ENCODE assay signal across 26 cellular contexts in the genomic region with DNA sequence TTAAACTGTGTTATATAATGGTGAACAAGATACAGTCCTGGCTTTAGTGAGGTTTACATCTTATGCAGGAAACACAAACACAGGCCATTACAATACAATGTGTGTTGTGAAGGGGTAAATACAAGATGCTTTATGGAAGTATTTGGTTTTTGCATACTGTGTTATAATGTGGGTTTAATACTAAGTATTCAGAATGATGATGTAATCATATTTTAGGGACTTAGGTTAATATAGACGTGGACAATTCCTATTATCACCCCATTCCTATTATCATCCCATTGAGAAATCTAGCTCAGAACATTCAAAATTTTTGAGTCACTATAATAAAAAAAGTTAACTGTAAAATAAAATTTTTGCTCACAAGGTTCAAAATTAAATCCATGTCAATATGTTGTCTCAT. TPM values are rescaled to one million over a fixed set of nuclear protein-coding genes. Genes with fewer than 3 reads are reported as not detected.
DNase-seq lines count a peak whose midpoint lies in the region; ATAC-seq, FAIRE-seq and TF ChIP-seq lines count a peak whose summit lies in the region.
"Had no signal": no experiment of that assay in that cellular context is flagged by ENCODE, and none has a peak within 500 bp of the region (broad histone marks: within the 10 kb centered on the region; RNA-seq: fewer than 3 reads in every experiment).

No MANE protein-coding gene starts in this region.

- H3K23ac ChIP-seq in IMR-90 (ENCODE audit: low read depth, low read length), result no peak overlapping the region

- no peak overlapping the region for H4K91ac ChIP-seq in IMR-90 (ENCODE audit: insufficient read depth, low read depth, low read length)

- no peak overlapping the region for H2BK15ac ChIP-seq in IMR-90 (ENCODE audit: low read depth, low read length)

- H3K27ac ChIP-seq in HepG2 (ENCODE audit: extremely low read length, insufficient read depth, low read length) (no peak overlapping the region), right lobe of liver (no peak overlapping the region), IMR-90 (ENCODE audit: insufficient read depth, low read length) (no peak overlapping the region), kidney (ENCODE audit: low read depth in 2 of 2, low read length in 2 of 2) (no peak overlapping the region)
- H3K27ac ChIP-seq: 22Rv1; BLaER1 treated with 17β-estradiol and CSF1 and Interleukin-3, amounts not matched to agents 10 nM and 100 nM; GM23248 had no signal

- H4K5ac ChIP-seq in IMR-90 (ENCODE audit: low read depth, low read length), result no peak overlapping the region

- H3K27me3 ChIP-seq in HepG2 (ENCODE audit: control insufficient read depth in 1 of 2, insufficient read depth in 2 of 2, low read length in 2 of 2) (no peaks in the 10 kb centered on the region), right lobe of liver (no peaks in the 10 kb centered on the region), IMR-90 (ENCODE audit: control insufficient read depth, insufficient read depth, low read length) (no peaks in the 10 kb centered on the region)
- H3K27me3 ChIP-seq: BE2C; BLaER1 treated with 17β-estradiol and CSF1 and Interleukin-3, amounts not matched to agents 10 nM and 100 nM had no signal

- H3K14ac ChIP-seq in IMR-90 (replicated peaks; ENCODE audit: low read depth, low read length), result no peak overlapping the region

- no peak overlapping the region for H3K4ac ChIP-seq in IMR-90 (ENCODE audit: low read depth, low read length)

- no peak overlapping the region for H2BK5ac ChIP-seq in IMR-90 (ENCODE audit: low read depth, low read length, poor library complexity, severe bottlenecking)

- no peak for ATAC-seq in HepG2
- ATAC-seq in right lobe of liver, result no peak
- no peak for ATAC-seq in IMR-90 (ENCODE audit: low read depth)
- ATAC-seq in GM21447 (IDR thresholded peaks at IDR 0.05; ENCODE audit: unreplicated experiment), result no peak
- no peak for ATAC-seq in GM21619 (IDR thresholded peaks at IDR 0.05; ENCODE audit: unreplicated experiment)
- ATAC-seq in Right ventricle myocardium inferior, result no peak

- no peak for FAIRE-seq in HepG2 (lab: Jason Lieb, UNC)
- peak; percentile 3 for FAIRE-seq in kidney (lab: Jason Lieb, UNC)
- FAIRE-seq: A204.1, GM18507, H1 had no signal

- H4K8ac ChIP-seq in IMR-90 (ENCODE audit: low read depth in 2 of 2, low read length in 2 of 2), result no peak overlapping the region

- in situ Hi-C loops in HepG2 (cut with HindIII; ENCODE audit: extremely low pct_ligation_motif_present, low pct_unique_long_range_greater_than_20kb), result no loop called here
- in situ Hi-C loops in IMR-90 (cut with MboI; ENCODE audit: low sequenced_read_pairs), result no loop called here

- no peak overlapping the region for H3K18ac ChIP-seq in IMR-90 (ENCODE audit: low read depth, low read length)

- no peaks in the 10 kb centered on the region for H3K36me3 ChIP-seq in HepG2 (replicated peaks in 1 of 2; ENCODE audit: control insufficient read depth in 1 of 2, insufficient read depth in 2 of 2, low read length in 2 of 2)
- peaks cover 0 to 36% (median 14%) of the 10 kb centered on the region in 4 donors for H3K36me3 ChIP-seq in right lobe of liver
- H3K36me3 ChIP-seq in IMR-90 (ENCODE audit: control insufficient read depth, insufficient read depth, low read length), result peaks cover 1% of the 10 kb centered on the region; the same call in 1 of the 2 replicates
- H3K36me3 ChIP-seq in kidney (ENCODE audit: control insufficient read depth in 1 of 2, insufficient read depth in 2 of 2, low read length in 2 of 2), result peaks cover 10 to 17% of the 10 kb centered on the region in 2 donors
- H3K36me3 ChIP-seq: BE2C had no signal

- H3K4me3 ChIP-seq in HepG2 (replicated peaks in 1 of 3; ENCODE audit: insufficient read depth in 1 of 3, low read depth in 2 of 3, low read length in 3 of 3) (no peak overlapping the region), right lobe of liver (no peak overlapping the region), IMR-90 (ENCODE audit: insufficient read depth, low read depth, low read length) (no peak overlapping the region), kidney (ENCODE audit: low read length in 2 of 2) (no peak overlapping the region)
- H3K4me3 ChIP-seq: BLaER1 treated with 17β-estradiol and CSF1 and Interleukin-3, amounts not matched to agents 10 nM and 100 nM; GM23248 had no signal

- H3K56ac ChIP-seq in IMR-90 (ENCODE audit: extremely low read depth, insufficient read depth, low read length), result no peak overlapping the region

- dilution Hi-C loops in IMR-90 (cut with HindIII; ENCODE audit: low sequenced_read_pairs, unreplicated experiment), result no loop called here

- TF ChIP-seq EP300 in HepG2 (IDR thresholded peaks at IDR 0.05; ENCODE audit: low read depth in 2 of 2, low read length in 2 of 2) (no peak), HepG2 (CRISPR knock-in tag; IDR thresholded peaks at IDR 0.05; ENCODE audit: borderline replicate concordance) (no peak)

- no peaks in the 10 kb centered on the region for H3K79me1 ChIP-seq in IMR-90 (ENCODE audit: low read depth in 1 of 2, low read length in 2 of 2)

- H3K9ac ChIP-seq in HepG2 (ENCODE audit: insufficient read depth, low read depth, low read length) (no peak overlapping the region), IMR-90 (ENCODE audit: low read depth, low read length) (no peak overlapping the region), kidney (ENCODE audit: low read length in 2 of 2) (no peak overlapping the region)
- H3K9ac ChIP-seq: BLaER1 treated with 17β-estradiol and CSF1 and Interleukin-3, amounts not matched to agents 10 nM and 100 nM; GM23248 had no signal

- no peaks in the 10 kb centered on the region for H3K9me3 ChIP-seq in HepG2 (ENCODE audit: low read length)
- H3K9me3 ChIP-seq in right lobe of liver, result no peaks in the 10 kb centered on the region
- no peaks in the 10 kb centered on the region for H3K9me3 ChIP-seq in IMR-90 (ENCODE audit: control insufficient read depth, insufficient read depth, low read length)
- H3K9me3 ChIP-seq in kidney (ENCODE audit: control insufficient read depth in 1 of 2, low read length in 2 of 2), result no peaks in the 10 kb centered on the region
- H3K9me3 ChIP-seq: BE2C; BLaER1 treated with 17β-estradiol and CSF1 and Interleukin-3, amounts not matched to agents 10 nM and 100 nM had no signal

- CTCF ChIA-PET in HepG2 (lab: Yijun Ruan, JAX; ENCODE audit: low intra/inter-chr PET ratio, low total read pairs), result no interaction called here
- CTCF ChIA-PET in IMR-90 (lab: Yijun Ruan, JAX), result interaction anchor here (1.0 to 1.5 kb wide), 3 partner anchors 9 to 17 kb away, joined by 3 to 5 read pairs (median 4); no protein-coding TSS in a partner anchor

- DNase-seq in HepG2 (ENCODE audit: low spot score) (no peak), right lobe of liver (no peak), IMR-90 (no peak), kidney (no peak), Right ventricle myocardium inferior (ENCODE audit: missing footprints) (no peak)
- DNase-seq: ACHN; AML-193; BE2C; CD4-positive, alpha-beta T cell; CD8-positive, alpha-beta memory T cell; DMS53; DMS79 treated with DMSO at 0.1 percent for 48 hours; GF-D8; GM23248; H7; HCEC 1CT had no signal

- TF ChIP-seq CTCF in HepG2 (CRISPR knock-in tag; IDR thresholded peaks at IDR 0.05) (no peak), right lobe of liver (IDR thresholded peaks at IDR 0.05) (no peak), IMR-90 (conservative IDR thresholded peaks at IDR 0.05; ENCODE audit: low read depth, low read length) (no peak), kidney (IDR thresholded peaks at IDR 0.05; ENCODE audit: borderline replicate concordance, extremely low read depth, insufficient read depth) (no peak)

- no peak overlapping the region for H2BK120ac ChIP-seq in IMR-90 (ENCODE audit: low read depth, low read length)

- TF ChIP-seq POLR2A in HepG2 (IDR thresholded peaks at IDR 0.05; ENCODE audit: insufficient read depth in 1 of 2, low read depth in 2 of 2, low read length in 2 of 2) (no peak), right lobe of liver (IDR thresholded peaks at IDR 0.05) (no peak), IMR-90 (IDR thresholded peaks at IDR 0.05; ENCODE audit: low read depth, low read length) (no peak)

- TF ChIP-seq RAD21 in HepG2 (CRISPR knock-in tag; IDR thresholded peaks at IDR 0.05) (no peak), IMR-90 (IDR thresholded peaks at IDR 0.05; ENCODE audit: low read length) (no peak)

- H3K79me2 ChIP-seq in HepG2 (ENCODE audit: insufficient read depth, low read length), result no peaks in the 10 kb centered on the region

- no peak overlapping the region for H2BK20ac ChIP-seq in IMR-90 (ENCODE audit: low read depth, low read length)

- POLR2A ChIA-PET in HepG2 (lab: Yijun Ruan, JAX) (no interaction called here), IMR-90 (lab: Charles Lee; ENCODE audit: unreplicated experiment) (no interaction called here)

- intact Hi-C loops in HepG2 (cut with micrococcal nuclease; ENCODE audit: unreplicated experiment), result no loop called here
- intact Hi-C loops in right lobe of liver (cut with DNase I), result no loop called here
- intact Hi-C loops in IMR-90 (cut with micrococcal nuclease), result no loop called here
- intact Hi-C loops in kidney (cut with DNase I), result no loop called here
- intact Hi-C loops in Right ventricle myocardium inferior (cut with DNase I), result no loop called here

- no peak overlapping the region for H2AK9ac ChIP-seq in IMR-90 (replicated peaks; ENCODE audit: low read depth, low read length, poor library complexity)

- no peak overlapping the region for H2AK5ac ChIP-seq in IMR-90 (ENCODE audit: low read depth, low read length)

- H3K4me2 ChIP-seq in HepG2 (ENCODE audit: low read depth, low read length) (no peak overlapping the region), IMR-90 (ENCODE audit: low read depth, low read length) (no peak overlapping the region)
- H3K4me2 ChIP-seq: BLaER1 treated with 17β-estradiol and CSF1 and Interleukin-3, amounts not matched to agents 10 nM and 100 nM had no signal

- no TSS peak for BruUV-seq in HepG2 (replicated peaks; lab: Mats Ljungman, UMichigan)
- no TSS peak for BruUV-seq in IMR-90 (replicated peaks; lab: Mats Ljungman, UMichigan)

- H3K9me1 ChIP-seq in IMR-90 (ENCODE audit: insufficient read depth, low read length), result no peaks in the 10 kb centered on the region

- H4K20me1 ChIP-seq in HepG2 (ENCODE audit: insufficient read depth, low read length) (no peaks in the 10 kb centered on the region), IMR-90 (ENCODE audit: insufficient read depth, low read length) (no peaks in the 10 kb centered on the region)
- H4K20me1 ChIP-seq: BLaER1 treated with 17β-estradiol and CSF1 and Interleukin-3, amounts not matched to agents 10 nM and 100 nM had no signal

- H2AFZ ChIP-seq in HepG2 (ENCODE audit: low read length) (no peak overlapping the region), IMR-90 (replicated peaks; ENCODE audit: low read length, poor library complexity) (no peak overlapping the region)
- H2AFZ ChIP-seq: GM23248 had no signal

- WGBS in HepG2 (ENCODE audit: low lambda C conversion rate), result 92% methylated on average over 1 of the region's 1 CpG
- WGBS in right lobe of liver (ENCODE audit: insufficient coverage, low coverage, low lambda C conversion rate, missing lambda C conversion rate), result 83% methylated on average over 1 of the region's 1 CpG
- WGBS in IMR-90 (ENCODE audit: extremely low coverage in 2 of 2, insufficient read length in 1 of 2), 2 experiments, result no CpG with 5 or more reads among the region's 1 CpG

- H3K4me1 ChIP-seq in HepG2 (ENCODE audit: insufficient read depth, low read length) (no peaks in the 10 kb centered on the region), right lobe of liver (no peaks in the 10 kb centered on the region), IMR-90 (ENCODE audit: control insufficient read depth, insufficient read depth, low read length) (peaks cover 2% of the 10 kb centered on the region; the same call in 1 of the 2 replicates), kidney (ENCODE audit: control insufficient read depth in 1 of 2, insufficient read depth in 1 of 2, low read depth in 1 of 2, low read length in 2 of 2) (no peaks in the 10 kb centered on the region)
- H3K4me1 ChIP-seq: BE2C; BLaER1 treated with 17β-estradiol and CSF1 and Interleukin-3, amounts not matched to agents 10 nM and 100 nM had no signal

RNA-seq across cellular contexts. Expression of a gene that starts 24.1 kb away (rescaled TPM):
- total RNA-seq in HepG2 (2016; rRNA removed; fragmentation: Illumina TruSeq; extraction: Trizol), result 2.8 and 4.5 TPM in 2 replicates
- total RNA-seq in HepG2 (2016; cell fraction: cytosol; rRNA removed; fragmentation: Illumina TruSeq; extraction: Trizol; ENCODE audit: low read depth), result 0.51 and 0.88 TPM in 2 replicates
- 2.8 and 4.1 TPM in 2 replicates for total RNA-seq in HepG2 (2016; cell fraction: insoluble cytoplasmic fraction; rRNA removed; fragmentation: Illumina TruSeq; extraction: Trizol)
- 0.55 and 1.2 TPM in 2 replicates for total RNA-seq in HepG2 (2016; cell fraction: membrane; rRNA removed; fragmentation: Illumina TruSeq; extraction: Trizol)
- 1.7 and 2.1 TPM in 2 replicates for total RNA-seq in HepG2 (2016; cell fraction: nucleus; rRNA removed; fragmentation: Illumina TruSeq; extraction: Trizol)
- polyA plus RNA-seq in HepG2 (2011; rRNA removed), result 1.0 and 1.3 TPM in 2 replicates
- 0.32 and 0.59 TPM in 2 replicates for polyA plus RNA-seq in HepG2 (2011; cell fraction: cytosol; rRNA removed)
- polyA plus RNA-seq in HepG2 (2011; cell fraction: nucleus; rRNA removed), result 0.23 and 0.50 TPM in 2 replicates
- 1.1 and 2.0 TPM in 2 replicates for polyA plus RNA-seq in HepG2 (2012)
- polyA plus RNA-seq in HepG2 (2016; cell fraction: cytosol; fragmentation: Illumina TruSeq; extraction: Trizol; ENCODE audit: low read depth), result 0.37 and 0.38 TPM in 2 replicates
- polyA plus RNA-seq in HepG2 (2016; cell fraction: insoluble cytoplasmic fraction; fragmentation: Illumina TruSeq; extraction: Trizol; ENCODE audit: low read depth), result 3.4 and 4.2 TPM in 2 replicates
- polyA plus RNA-seq in HepG2 (2016; cell fraction: membrane; fragmentation: Illumina TruSeq; extraction: Trizol; ENCODE audit: low read depth), result 0.52 and 0.68 TPM in 2 replicates
- 1.9 and 2.2 TPM in 2 replicates for polyA plus RNA-seq in HepG2 (2016; cell fraction: nucleus; fragmentation: Illumina TruSeq; extraction: Trizol; ENCODE audit: insufficient read depth, low read depth)
- polyA minus RNA-seq in HepG2 (2011; rRNA and poly(A)+ RNA removed; ENCODE audit: low replicate concordance), result 0.68 and 1.2 TPM in 2 replicates
- polyA minus RNA-seq in HepG2 (2011; cell fraction: cytosol; rRNA and poly(A)+ RNA removed), result 0.62 and 0.69 TPM in 2 replicates
- polyA minus RNA-seq in HepG2 (2011; cell fraction: nucleus; rRNA and poly(A)+ RNA removed), result 1.2 and 3.2 TPM in 2 replicates
- 10 to 100 TPM; 11.4 to 27.1 (median 20.7) TPM for total RNA-seq in right lobe of liver
- 5.2 and 7.8 TPM in 2 replicates for total RNA-seq in IMR-90 (2012; rRNA removed)
- 3.9 and 4.4 TPM in 2 replicates for polyA plus RNA-seq in IMR-90 (2012; rRNA removed)
- 0.71 and 0.75 TPM in 2 replicates for polyA plus RNA-seq in IMR-90 (2012; cell fraction: cytosol; rRNA removed)
- polyA plus RNA-seq in IMR-90 (2012; cell fraction: nucleus; rRNA removed; ENCODE audit: low replicate concordance), result 0.27 and 2.9 TPM in 2 replicates
- total RNA-seq in kidney, result 18.5 TPM
- 12.8 TPM for polyA plus RNA-seq in kidney (ENCODE audit: insufficient read depth, low read depth, low replicate concordance)
- total RNA-seq in Right ventricle myocardium inferior, result 8.5 TPM

RNA-seq across cellular contexts. Expression of a gene that starts 36.7 kb away (rescaled TPM):
- total RNA-seq in HepG2 (2016; rRNA removed; fragmentation: Illumina TruSeq; extraction: Trizol) (not detected in 2 replicates), right lobe of liver (not detected), IMR-90 (2012; rRNA removed) (not detected in 2 replicates), kidney (not detected), Right ventricle myocardium inferior (not detected)
- total RNA-seq in HepG2 (2016; cell fraction: cytosol; rRNA removed; fragmentation: Illumina TruSeq; extraction: Trizol; ENCODE audit: low read depth), result not detected in 2 replicates
- total RNA-seq in HepG2 (2016; cell fraction: insoluble cytoplasmic fraction; rRNA removed; fragmentation: Illumina TruSeq; extraction: Trizol), result not detected in 2 replicates
- not detected in 2 replicates for total RNA-seq in HepG2 (2016; cell fraction: membrane; rRNA removed; fragmentation: Illumina TruSeq; extraction: Trizol)
- not detected in 2 replicates for total RNA-seq in HepG2 (2016; cell fraction: nucleus; rRNA removed; fragmentation: Illumina TruSeq; extraction: Trizol)
- polyA plus RNA-seq in HepG2 (2011; rRNA removed) (not detected in 2 replicates), IMR-90 (2012; rRNA removed) (not detected in 2 replicates), kidney (ENCODE audit: insufficient read depth, low read depth, low replicate concordance) (not detected)
- not detected in 2 replicates for polyA plus RNA-seq in HepG2 (2011; cell fraction: cytosol; rRNA removed)
- polyA plus RNA-seq in HepG2 (2011; cell fraction: nucleus; rRNA removed), result not detected in 2 replicates
- polyA plus RNA-seq in HepG2 (2012), result not detected in 2 replicates
- not detected in 2 replicates for polyA plus RNA-seq in HepG2 (2016; cell fraction: cytosol; fragmentation: Illumina TruSeq; extraction: Trizol; ENCODE audit: low read depth)
- not detected in 2 replicates for polyA plus RNA-seq in HepG2 (2016; cell fraction: insoluble cytoplasmic fraction; fragmentation: Illumina TruSeq; extraction: Trizol; ENCODE audit: low read depth)
- polyA plus RNA-seq in HepG2 (2016; cell fraction: membrane; fragmentation: Illumina TruSeq; extraction: Trizol; ENCODE audit: low read depth), result not detected in 2 replicates
- not detected in 2 replicates for polyA plus RNA-seq in HepG2 (2016; cell fraction: nucleus; fragmentation: Illumina TruSeq; extraction: Trizol; ENCODE audit: insufficient read depth, low read depth)
- not detected in 2 replicates for polyA minus RNA-seq in HepG2 (2011; rRNA and poly(A)+ RNA removed; ENCODE audit: low replicate concordance)
- not detected in 2 replicates for polyA minus RNA-seq in HepG2 (2011; cell fraction: cytosol; rRNA and poly(A)+ RNA removed)
- not detected in 2 replicates for polyA minus RNA-seq in HepG2 (2011; cell fraction: nucleus; rRNA and poly(A)+ RNA removed)
- polyA plus RNA-seq in IMR-90 (2012; cell fraction: cytosol; rRNA removed), result not detected in 2 replicates
- polyA plus RNA-seq in IMR-90 (2012; cell fraction: nucleus; rRNA removed; ENCODE audit: low replicate concordance), result not detected in 2 replicates
- total RNA-seq: CD4-positive, alpha-beta T cell; CD8-positive, alpha-beta memory T cell; Daoy; G401; GM23248 had no signal
- polyA plus RNA-seq: CD14-positive monocyte; CD8-positive, alpha-beta memory T cell; GM23248; H1 had no signal
